In genomic region chr12:58310828-58311273, GRCh38 we compare ENCODE assay signal across 9 cellular contexts.
A peak's percentile ranks its signal among the peaks of the same experiment; 100 is the strongest.
DNase-seq lines count a peak whose midpoint lies in the region; ATAC-seq and TF ChIP-seq lines count a peak whose summit lies in the region.
"Had no signal": no experiment of that assay in that cellular context is flagged by ENCODE, and none has a peak within 500 bp of the region (broad histone marks: within the 10 kb centered on the region; RNA-seq: fewer than 3 reads in every experiment).

No MANE protein-coding gene starts in this region.

- dilution Hi-C loops in IMR-90 (cut with HindIII; ENCODE audit: low sequenced_read_pairs, unreplicated experiment), result no loop called here

- H3K56ac ChIP-seq in IMR-90 (ENCODE audit: extremely low read depth, insufficient read depth, low read length), result peak overlapping the region; percentile 73; the same call in 1 of the 2 replicates

- H4K5ac ChIP-seq in IMR-90 (ENCODE audit: low read depth, low read length), result no peak overlapping the region

- peaks cover 6% of the 10 kb centered on the region for H3K9me3 ChIP-seq in IMR-90 (ENCODE audit: control insufficient read depth, insufficient read depth, low read length)

- H3K27me3 ChIP-seq in IMR-90 (ENCODE audit: control insufficient read depth, insufficient read depth, low read length), result no peaks in the 10 kb centered on the region
- H3K27me3 ChIP-seq: spleen had no signal

- BruUV-seq in IMR-90 (replicated peaks; lab: Mats Ljungman, UMichigan), result no TSS peak

- peak overlapping the region; percentile 69 for H2BK5ac ChIP-seq in IMR-90 (ENCODE audit: low read depth, low read length, poor library complexity, severe bottlenecking)

- no peak for TF ChIP-seq POLR2A in IMR-90 (IDR thresholded peaks at IDR 0.05; ENCODE audit: low read depth, low read length)

- H3K18ac ChIP-seq in IMR-90 (ENCODE audit: low read depth, low read length), result no peak overlapping the region; the same call in 1 of the 2 replicates

- H4K91ac ChIP-seq in IMR-90 (ENCODE audit: insufficient read depth, low read depth, low read length), result no peak overlapping the region

- H3K27ac ChIP-seq in IMR-90 (ENCODE audit: insufficient read depth, low read length), result peak overlapping the region; percentile 46; the same call in 1 of the 2 replicates
- H3K27ac ChIP-seq: spleen had no signal

- H3K4me2 ChIP-seq in IMR-90 (ENCODE audit: low read depth, low read length), result no peak overlapping the region; the same call in 1 of the 2 replicates

- ATAC-seq in GM19351 (IDR thresholded peaks at IDR 0.05; ENCODE audit: unreplicated experiment) (peak; percentile 77), IMR-90 (ENCODE audit: low read depth) (peak; percentile 81), sciatic nerve (peak; percentile 80), GM21717 (IDR thresholded peaks at IDR 0.05; ENCODE audit: unreplicated experiment) (no peak), HG02623 (IDR thresholded peaks at IDR 0.05; ENCODE audit: unreplicated experiment) (no peak), GM19455 (IDR thresholded peaks at IDR 0.05; ENCODE audit: unreplicated experiment) (no peak)

- H3K4ac ChIP-seq in IMR-90 (ENCODE audit: low read depth, low read length), result no peak overlapping the region; the same call in 1 of the 2 replicates

- peaks cover 15% of the 10 kb centered on the region for H3K4me1 ChIP-seq in IMR-90 (ENCODE audit: control insufficient read depth, insufficient read depth, low read length)
- H3K4me1 ChIP-seq: spleen had no signal

- H2AFZ ChIP-seq in IMR-90 (replicated peaks; ENCODE audit: low read length, poor library complexity), result no peak overlapping the region

- no peak for TF ChIP-seq CTCF in IMR-90 (conservative IDR thresholded peaks at IDR 0.05; ENCODE audit: low read depth, low read length)

- no peaks in the 10 kb centered on the region for H3K36me3 ChIP-seq in IMR-90 (ENCODE audit: control insufficient read depth, insufficient read depth, low read length)
- H3K36me3 ChIP-seq: spleen had no signal

- no peak overlapping the region for H2AK5ac ChIP-seq in IMR-90 (ENCODE audit: low read depth, low read length)

- peaks cover 5% of the 10 kb centered on the region for H3K9me1 ChIP-seq in IMR-90 (ENCODE audit: insufficient read depth, low read length)

- no peak for TF ChIP-seq RAD21 in IMR-90 (IDR thresholded peaks at IDR 0.05; ENCODE audit: low read length)

- H2BK15ac ChIP-seq in IMR-90 (ENCODE audit: low read depth, low read length), result no peak overlapping the region

- H4K20me1 ChIP-seq in IMR-90 (ENCODE audit: insufficient read depth, low read length), result no peaks in the 10 kb centered on the region

- no peaks in the 10 kb centered on the region for H3K79me1 ChIP-seq in IMR-90 (ENCODE audit: low read depth in 1 of 2, low read length in 2 of 2)

- WGBS in IMR-90 (ENCODE audit: extremely low coverage in 2 of 2, insufficient read length in 1 of 2), 2 experiments, result no CpG with 5 or more reads among the region's 2 CpGs

- CTCF ChIA-PET in IMR-90 (lab: Yijun Ruan, JAX), result no interaction called here

- no peak overlapping the region for H4K8ac ChIP-seq in IMR-90 (ENCODE audit: low read depth in 2 of 2, low read length in 2 of 2)

- H2BK120ac ChIP-seq in IMR-90 (ENCODE audit: low read depth, low read length), result peak overlapping the region; percentile 88; the same call in 1 of the 2 replicates

- DNase-seq in IMR-90, result peak; percentile 99
- DNase-seq in dermis microvascular lymphatic vessel endothelial cell (ENCODE audit: low read depth in 2 of 2), result peak; percentile 28 to 93
- DNase-seq in sciatic nerve (ENCODE audit: low spot score), result no peak
- DNase-seq in stimulated activated CD4-positive, alpha-beta T cell treated with anti-CD3 and anti-CD28 coated beads, Interleukin-2, amount 100 ng/mL, for 24 hours, result no peak
- DNase-seq: spleen had no signal

- H3K23ac ChIP-seq in IMR-90 (ENCODE audit: low read depth, low read length), result no peak overlapping the region

- no peak overlapping the region for H3K9ac ChIP-seq in IMR-90 (ENCODE audit: low read depth, low read length)

- POLR2A ChIA-PET in IMR-90 (lab: Charles Lee; ENCODE audit: unreplicated experiment), result no interaction called here

- H3K14ac ChIP-seq in IMR-90 (replicated peaks; ENCODE audit: low read depth, low read length), result no peak overlapping the region

- no peak overlapping the region for H2BK20ac ChIP-seq in IMR-90 (ENCODE audit: low read depth, low read length)

- H3K4me3 ChIP-seq in IMR-90 (ENCODE audit: insufficient read depth, low read depth, low read length), result no peak overlapping the region
- H3K4me3 ChIP-seq: spleen had no signal

- no peak overlapping the region for H2AK9ac ChIP-seq in IMR-90 (replicated peaks; ENCODE audit: low read depth, low read length, poor library complexity)

- intact Hi-C loops in IMR-90 (cut with micrococcal nuclease) (loop anchor here (10.0 kb wide), 1 partner anchor 316 kb away; no protein-coding TSS in a partner anchor), sciatic nerve (cut with DNase I) (no loop called here)

- in situ Hi-C loops in IMR-90 (cut with MboI; ENCODE audit: low sequenced_read_pairs), result no loop called here

TF ChIP-seq in IMR-90, 13 proteins besides CTCF, POLR2A, EP300 and RAD21:
- TF ChIP-seq CEBPB (IDR thresholded peaks at IDR 0.05; ENCODE audit: low read depth, low read length), result peak; percentile 93
- peak; percentile 100 for TF ChIP-seq MAFK (IDR thresholded peaks at IDR 0.05; ENCODE audit: low read depth, low read length)
- peak; percentile 100 for TF ChIP-seq NFE2L2 (IDR thresholded peaks at IDR 0.05; ENCODE audit: low read depth, low read length)
- TF ChIP-seq RFX5 (IDR thresholded peaks at IDR 0.05; ENCODE audit: low read depth, low read length), result no peak
- TF ChIP-seq RCOR1 (IDR thresholded peaks at IDR 0.05; ENCODE audit: insufficient replicate concordance, low read length), result peak; percentile 7
- TF ChIP-seq MXI1 (IDR thresholded peaks at IDR 0.05; ENCODE audit: borderline replicate concordance, low read depth, low read length), result no peak
- peak; percentile 39; the same call in 1 of the 2 replicates for TF ChIP-seq BHLHE40 (IDR thresholded peaks at IDR 0.05; ENCODE audit: low read depth, low read length)
- TF ChIP-seq FOS (IDR thresholded peaks at IDR 0.05; ENCODE audit: low read depth, low read length), result peak; percentile 98
- TF ChIP-seq ELK1 (IDR thresholded peaks at IDR 0.05; ENCODE audit: borderline replicate concordance, low read depth, low read length), result no peak
- no peak for TF ChIP-seq MAZ (IDR thresholded peaks at IDR 0.05; ENCODE audit: borderline replicate concordance, low read depth, low read length)
TF ChIP-seq in IMR-90: peak in this region for 6.

Comparison
In these comparisons a context has a peak if more than half of its experiments do, and no peak if none do; other contexts are left out.
1. ATAC-seq: peak in GM19351 (single experiment), IMR-90 (single experiment) and sciatic nerve (single experiment); none in GM21717 (single experiment), HG02623 (single experiment) and GM19455 (single experiment).
2. DNase-seq: peak in IMR-90 (single experiment) and dermis microvascular lymphatic vessel endothelial cell (2 of 2); none in sciatic nerve (single experiment) and stimulated activated CD4-positive, alpha-beta T cell treated with anti-CD3 and anti-CD28 coated beads, Interleukin-2, amount 100 ng/mL, for 24 hours (0 of 2).